In the genomic region with DNA sequence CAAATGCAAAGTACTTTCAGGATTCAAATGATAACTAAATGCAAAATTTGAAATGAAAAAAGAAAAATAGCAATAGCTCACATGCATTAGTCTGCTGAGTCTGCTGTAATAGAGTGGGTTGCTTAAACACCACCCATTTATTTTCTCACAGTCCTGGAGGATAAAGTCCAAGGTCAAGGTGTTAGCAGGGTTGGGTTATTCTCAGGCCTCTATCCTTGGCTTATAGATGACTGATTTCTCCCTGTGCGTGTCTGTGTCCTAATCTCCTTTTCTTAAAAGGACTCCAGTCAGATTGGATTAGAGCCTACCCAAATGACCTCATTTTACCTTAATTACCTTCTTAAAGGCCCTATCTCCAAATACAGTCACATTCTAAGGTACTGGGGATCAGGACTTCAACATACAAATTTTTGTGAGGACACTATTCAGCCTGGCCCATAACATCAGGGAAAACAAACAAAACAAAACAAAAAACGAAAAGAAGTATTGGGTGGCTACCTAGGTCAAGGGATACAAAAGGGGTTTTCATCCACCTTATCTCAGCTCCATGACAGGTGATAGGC, we compare ENCODE assay signal across 14 cellular contexts.
"Had no signal": no experiment of that assay in that cellular context is flagged by ENCODE, and none has a peak within 500 bp of the region (broad histone marks: within the 10 kb centered on the region; RNA-seq: fewer than 3 reads in every experiment).

No MANE protein-coding gene starts in this region.

- DNase-seq: activated CD4-positive, alpha-beta T cell treated with anti-CD3 and anti-CD28 coated beads for 4 hours; activated naive CD4-positive, alpha-beta T cell treated with anti-CD3 and anti-CD28 coated beads, Interleukin-2, amount 50 U/mL, for 16 hours; activated T-cell treated with anti-CD3 and anti-CD28 coated beads, Interleukin-2, amount 50 U/mL, for 1 hour; foreskin fibroblast; hippocampal formation; left cardiac atrium; mesenchymal stem cell; mucosa of descending colon; naive B cell; stimulated activated naive CD4-positive, alpha-beta T cell; tibial artery had no signal

- H3K9me3 ChIP-seq: mucosa of descending colon, neutrophil, tibial artery had no signal

- H3K27me3 Mint-ChIP-seq: activated CD8-positive, alpha-beta T cell treated with anti-CD3 and anti-CD28 coated beads for 36 hours had no signal

- H3K9me3 Mint-ChIP-seq: activated CD8-positive, alpha-beta T cell treated with anti-CD3 and anti-CD28 coated beads for 36 hours had no signal

- H3K27ac Mint-ChIP-seq: activated CD8-positive, alpha-beta T cell treated with anti-CD3 and anti-CD28 coated beads for 36 hours; naive B cell had no signal

- H3K36me3 Mint-ChIP-seq: naive B cell had no signal

- H3K27me3 ChIP-seq: cardiac muscle cell, neutrophil, tibial artery had no signal

- H3K4me3 ChIP-seq: cardiac muscle cell, mucosa of descending colon, tibial artery had no signal

- H3K4me3 Mint-ChIP-seq: activated CD8-positive, alpha-beta T cell treated with anti-CD3 and anti-CD28 coated beads for 36 hours; naive B cell had no signal

- ATAC-seq: activated CD8-positive, alpha-beta T cell treated with anti-CD3 and anti-CD28 coated beads for 36 hours; left cardiac atrium; mucosa of descending colon had no signal

- H3K36me3 ChIP-seq: cardiac muscle cell, neutrophil, tibial artery had no signal
